Comparison of ENCODE assay signal across 20 cellular contexts in the genomic region with DNA sequence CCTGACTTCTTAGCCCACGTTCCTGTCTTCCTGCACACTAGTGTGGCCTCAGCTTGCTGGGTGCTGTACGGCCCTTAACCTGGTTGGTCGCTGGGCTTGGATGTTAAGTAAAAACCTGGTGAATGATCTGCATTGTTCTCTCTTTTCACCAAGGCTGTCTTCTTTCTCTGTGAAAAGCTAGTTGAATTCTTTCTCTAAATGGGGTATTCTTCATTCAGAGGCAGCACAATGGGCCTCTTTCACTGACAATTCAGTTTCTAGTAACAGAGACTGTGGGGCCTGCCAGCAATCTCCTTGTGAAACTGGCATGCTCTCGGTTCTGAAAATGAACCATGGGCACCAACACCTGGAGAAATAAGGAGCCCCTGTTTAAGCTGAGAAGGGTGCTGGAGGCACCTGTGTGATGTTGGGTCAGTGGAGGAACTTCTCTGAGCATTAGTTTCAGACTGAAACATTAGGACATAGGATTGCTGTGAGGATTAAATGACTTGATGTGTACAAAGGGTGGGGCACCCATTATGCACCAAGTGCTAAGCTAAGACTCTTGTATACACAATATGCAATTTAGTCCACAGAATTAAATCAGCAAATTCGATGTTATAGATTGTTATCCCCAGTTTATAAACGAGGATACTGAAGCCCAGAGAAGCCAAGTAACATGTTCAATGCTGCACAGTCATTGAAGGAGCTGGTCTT. TPM values are rescaled to one million over a fixed set of nuclear protein-coding genes. Genes with fewer than 3 reads are reported as not detected.
DNase-seq lines count a peak whose midpoint lies in the region; ATAC-seq, FAIRE-seq and TF ChIP-seq lines count a peak whose summit lies in the region.
"Had no signal": no experiment of that assay in that cellular context is flagged by ENCODE, and none has a peak within 500 bp of the region (broad histone marks: within the 10 kb centered on the region; RNA-seq: fewer than 3 reads in every experiment).

No MANE protein-coding gene starts in this region.

- H3K27me3 ChIP-seq in BLaER1 (no peaks in the 10 kb centered on the region), H1 (replicated peaks in 1 of 4; ENCODE audit: control insufficient read depth in 3 of 4, extremely low read depth in 1 of 4, insufficient read depth in 3 of 4, low read length in 3 of 4) (no peaks in the 10 kb centered on the region)
- H3K27me3 ChIP-seq: upper lobe of left lung had no signal

- H3K4me3 Mint-ChIP-seq in neural crest cell = peak overlapping the region; percentile 16
- H3K4me3 Mint-ChIP-seq: activated B cell treated with CpG ODN at 0.5 μM for 24 hours; CD8-positive, alpha-beta T cell; T-helper 17 cell had no signal

- H3K4me1 ChIP-seq in BLaER1 (peaks cover 43% of the 10 kb centered on the region), H1 (replicated peaks in 1 of 4; ENCODE audit: control insufficient read depth in 3 of 4, insufficient read depth in 4 of 4, low read length in 3 of 4) (no peaks in the 10 kb centered on the region)

- H3K9me3 ChIP-seq in BLaER1 (no peaks in the 10 kb centered on the region), H1 (ENCODE audit: insufficient read depth in 2 of 2, low read depth in 1 of 2, low read length in 1 of 2) (no peaks in the 10 kb centered on the region)
- H3K9me3 ChIP-seq: neutrophil, upper lobe of left lung had no signal

- no peak overlapping the region for H4K5ac ChIP-seq in H1 (ENCODE audit: insufficient read length, low read depth, low read length)

- no peaks in the 10 kb centered on the region for H3K79me1 ChIP-seq in H1 (ENCODE audit: low read depth, low read length)

- peak overlapping the region; percentile 47 for H3K27ac Mint-ChIP-seq in neural crest cell (ENCODE audit: unreplicated experiment)
- H3K27ac Mint-ChIP-seq: activated B cell treated with CpG ODN at 0.5 μM for 24 hours; CD8-positive, alpha-beta T cell; T-helper 17 cell had no signal

- TF ChIP-seq EP300 in H1 (IDR thresholded peaks at IDR 0.05; ENCODE audit: borderline replicate concordance in 1 of 2, low read depth in 2 of 2, low read length in 2 of 2) = no peak

- CTCF ChIA-PET in H1 (lab: Charles Lee; ENCODE audit: partially characterized antibody) = interaction anchor here (0.6 to 4.8 kb wide), 6 partner anchors 19 to 379 kb away, joined by 3 to 39 read pairs (median 4); a partner anchor contains a TSS

- H3K79me2 ChIP-seq in H1 (ENCODE audit: control insufficient read depth in 1 of 2, insufficient read depth in 2 of 2, low read length in 2 of 2) = no peaks in the 10 kb centered on the region

- no peak overlapping the region for H3K23ac ChIP-seq in H1 (ENCODE audit: insufficient read length)

- H3K36me3 ChIP-seq in BLaER1 (no peaks in the 10 kb centered on the region), H1 (ENCODE audit: control insufficient read depth in 2 of 4, insufficient read depth in 4 of 4, low read length in 3 of 4) (no peaks in the 10 kb centered on the region; a peak in 1 of 8 replicates)
- H3K36me3 ChIP-seq: neutrophil, upper lobe of left lung had no signal

- H3K9me3 Mint-ChIP-seq in neural crest cell = no peaks in the 10 kb centered on the region
- H3K9me3 Mint-ChIP-seq: activated B cell treated with CpG ODN at 0.5 μM for 24 hours; CD8-positive, alpha-beta T cell had no signal

- H3K36me3 Mint-ChIP-seq in neural crest cell (ENCODE audit: low read depth) = no peaks in the 10 kb centered on the region
- H3K36me3 Mint-ChIP-seq: CD8-positive, alpha-beta T cell had no signal

- no peak overlapping the region for H3K56ac ChIP-seq in H1 (replicated peaks; ENCODE audit: insufficient read length, low read depth, low read length)

- H4K20me1 ChIP-seq in BLaER1 = no peaks in the 10 kb centered on the region
- H4K20me1 ChIP-seq in H1 (replicated peaks in 1 of 2; ENCODE audit: control insufficient read depth in 1 of 2, insufficient read depth in 2 of 2, low read length in 2 of 2) = no peaks in the 10 kb centered on the region

- no peak overlapping the region; the same call in 1 of the 2 replicates for H3K18ac ChIP-seq in H1 (ENCODE audit: extremely low read depth, low read length)

- POLR2A ChIA-PET in H1 (lab: Charles Lee; ENCODE audit: partially characterized antibody) = no interaction called here

- no peak overlapping the region for H2BK120ac ChIP-seq in H1 (replicated peaks; ENCODE audit: low read depth, low read length)

- no peak for ATAC-seq in HG02571 (IDR thresholded peaks at IDR 0.05; ENCODE audit: unreplicated experiment)
- ATAC-seq: CD8-positive, alpha-beta T cell; T-helper 17 cell had no signal

- H4K91ac ChIP-seq in H1 (replicated peaks; ENCODE audit: insufficient read length, low read length) = no peak overlapping the region

- H2BK15ac ChIP-seq in H1 (ENCODE audit: low read length) = no peak overlapping the region

- no peak for FAIRE-seq in H1 (lab: Jason Lieb, UNC)
- no peak for FAIRE-seq in GM12891 (lab: Jason Lieb, UNC)
- FAIRE-seq: endothelial cell of umbilical vein had no signal

- no peak overlapping the region for H3K14ac ChIP-seq in H1 (ENCODE audit: insufficient read length)

- no peak overlapping the region for H3K4me3 ChIP-seq in BLaER1
- no peak overlapping the region for H3K4me3 ChIP-seq in H1 (ENCODE audit: extremely low read depth in 1 of 4, insufficient read depth in 2 of 4, low read depth in 3 of 4, low read length in 4 of 4)
- H3K4me3 ChIP-seq: upper lobe of left lung had no signal

- DNase-seq in NCI-H460 (ENCODE audit: extremely low read depth, low read depth) (peak; percentile 15), H1 (ENCODE audit: low read depth in 1 of 2, low spot score in 2 of 2) (no peak), neural crest cell (ENCODE audit: low read depth, low spot score) (no peak), SK-N-DZ (ENCODE audit: low spot score) (no peak), GM12891 (ENCODE audit: insufficient read length, low spot score) (no peak)
- DNase-seq in activated CD4-positive, alpha-beta T cell treated with anti-CD3 and anti-CD28 coated beads for 1 hour = no peak
- DNase-seq: activated B cell treated with CpG ODN at 0.5 μM for 24 hours; CD8-positive, alpha-beta T cell; EL; mesenchymal stem cell; NCI-H1105 treated with DMSO at 0.1 percent for 48 hours; NK-92 treated with Interleukin-12 subunit alpha and Interleukin-12 subunit beta, amount 100 ng/mL, for 24 hours; stimulated activated CD4-positive, alpha-beta T cell treated with anti-CD3 and anti-CD28 coated beads, Interleukin-4, amount 100 ng/mL, for 4 hours; T-helper 17 cell; upper lobe of left lung had no signal

- WGBS in H1 (ENCODE audit: extremely low coverage in 1 of 2, insufficient coverage in 1 of 2, insufficient read length in 1 of 2, insufficient replicate concordance in 2 of 2, low coverage in 1 of 2, low lambda C conversion rate in 2 of 2, missing lambda C conversion rate in 1 of 2), 2 experiments = 87% methylated on average over 6 of the region's 6 CpGs; no CpG with 5 or more reads in 1 of the 2 experiments

- peaks cover 30% of the 10 kb centered on the region for H3K4me1 Mint-ChIP-seq in neural crest cell
- H3K4me1 Mint-ChIP-seq: activated B cell treated with CpG ODN at 0.5 μM for 24 hours, T-helper 17 cell had no signal

- no peak overlapping the region for H2BK20ac ChIP-seq in H1 (ENCODE audit: low read length)

- peaks cover 2% of the 10 kb centered on the region for H3K27me3 Mint-ChIP-seq in neural crest cell (ENCODE audit: low read depth)

- H2AK5ac ChIP-seq in H1 (ENCODE audit: low read depth, low read length) = no peak overlapping the region

- 0 out of 2 replicates have a peak overlapping the region, but pooled peaks have one; percentile 14 for H3K27ac ChIP-seq in BLaER1
- no peak overlapping the region for H3K27ac ChIP-seq in H1 (ENCODE audit: low read depth, low read length)
- H3K27ac ChIP-seq: neutrophil, upper lobe of left lung had no signal

- H2BK5ac ChIP-seq in H1 (ENCODE audit: low read depth, low read length) = no peak overlapping the region

- peak overlapping the region; percentile 88 for H3K4me2 ChIP-seq in BLaER1
- H3K4me2 ChIP-seq in H1 (ENCODE audit: insufficient read depth in 1 of 2, low read depth in 2 of 2, low read length in 2 of 2) = no peak overlapping the region; a peak in 1 of 4 replicates

- H4K8ac ChIP-seq in H1 (ENCODE audit: extremely low read depth, insufficient read depth, low read length) = no peak overlapping the region

- no peak overlapping the region for H3K9ac ChIP-seq in BLaER1
- no peak overlapping the region for H3K9ac ChIP-seq in H1 (replicated peaks in 1 of 4; ENCODE audit: extremely low read depth in 1 of 4, low read depth in 3 of 4, low read length in 3 of 4)

- no peak for TF ChIP-seq RAD21 in H1 (IDR thresholded peaks at IDR 0.05 in 1 of 2, conservative IDR thresholded peaks at IDR 0.05 in 1 of 2; ENCODE audit: low read depth in 2 of 2, low read length in 2 of 2)

- no peak overlapping the region for H3K4ac ChIP-seq in H1 (replicated peaks; ENCODE audit: insufficient read length, low read depth, low read length)

- H2BK12ac ChIP-seq in H1 (ENCODE audit: low read depth, low read length) = no peak overlapping the region

- TF ChIP-seq CTCF in H1 (IDR thresholded peaks at IDR 0.05; ENCODE audit: control extremely low read depth in 1 of 3, insufficient read depth in 1 of 3, low read depth in 1 of 3, low read length in 3 of 3) (no peak), neural crest cell (conservative IDR thresholded peaks at IDR 0.05) (no peak)

- TF ChIP-seq POLR2A in H1 (IDR thresholded peaks at IDR 0.05; ENCODE audit: control extremely low read depth in 1 of 2, low read depth in 2 of 2, low read length in 2 of 2) (no peak), GM12891 (IDR thresholded peaks at IDR 0.05; ENCODE audit: low read depth, low read length) (no peak)

- peak overlapping the region; percentile 59; the same call in 1 of the 2 replicates for H2AFZ ChIP-seq in H1 (ENCODE audit: low read length)

- no peaks in the 10 kb centered on the region for H3K23me2 ChIP-seq in H1 (ENCODE audit: low read depth, low read length)

TF ChIP-seq in H1, 55 proteins besides CTCF, POLR2A, EP300 and RAD21 (continues in another document):
- TF ChIP-seq TEAD4 (IDR thresholded peaks at IDR 0.05; ENCODE audit: low read depth, low read length) = no peak

RNA-seq across cellular contexts. Expression of a gene that starts 33.1 kb away (rescaled TPM):
- not detected in 2 replicates for total RNA-seq in NCI-H460 (2014; rRNA removed; shearing (Covaris generic))
- polyA plus RNA-seq in NCI-H460 (2014; cell fraction: nucleus; rRNA removed) = 0.06 TPM in 1 of 2 replicates, not detected in the other
- total RNA-seq in H1 (2021; fragmentation: NEBNext Ultra II Directional; extraction: Animal tissue kit (Norgen Biotek cat#: 25700)) = not detected in 2 replicates
- polyA plus RNA-seq in H1 (2011; rRNA removed) = not detected in 2 replicates
- polyA plus RNA-seq in H1 (2011; cell fraction: cytosol; rRNA removed) = not detected
- polyA plus RNA-seq in H1 (2011; cell fraction: nucleus; rRNA removed) = not detected
- polyA plus RNA-seq in H1 (2012, experiment 1 of 2) = not detected in 4 replicates
- not detected for polyA plus RNA-seq in H1 (2012, experiment 2 of 2)
- polyA plus RNA-seq in H1 (2013, experiment 1 of 2) = not detected
- not detected for polyA plus RNA-seq in H1 (2013, experiment 2 of 2)
- polyA minus RNA-seq in H1 (2011; rRNA and poly(A)+ RNA removed) = not detected in 2 replicates
- polyA minus RNA-seq in H1 (2011; cell fraction: cytosol; rRNA and poly(A)+ RNA removed) = not detected
- not detected for polyA minus RNA-seq in H1 (2011; cell fraction: nucleus; rRNA and poly(A)+ RNA removed)
- total RNA-seq in neural crest cell = not detected in 2 replicates
- polyA plus RNA-seq in SK-N-DZ (2014; cell fraction: cytosol; rRNA removed) = not detected in 2 replicates
- not detected in 2 replicates for polyA plus RNA-seq in SK-N-DZ (2014; cell fraction: nucleus; rRNA removed)
- polyA plus RNA-seq in GM12891 (2012; ENCODE audit: low read depth, missing spikeins) = not detected
- total RNA-seq: activated B cell treated with CpG ODN at 0.5 μM for 24 hours; CD8-positive, alpha-beta T cell; endothelial cell of umbilical vein; glomerular endothelial cell; T-helper 17 cell had no signal
- polyA plus RNA-seq: endothelial cell of umbilical vein had no signal
